ENCODE assay signal across 9 cellular contexts in genomic region chr20:34022154-34022842, GRCh38. TPM values are rescaled to one million over a fixed set of nuclear protein-coding genes. Genes with fewer than 3 reads are reported as not detected.
DNase-seq lines count a peak whose midpoint lies in the region; ATAC-seq, FAIRE-seq and TF ChIP-seq lines count a peak whose summit lies in the region.
"Had no signal": no experiment of that assay in that cellular context is flagged by ENCODE, and none has a peak within 500 bp of the region (broad histone marks: within the 10 kb centered on the region; RNA-seq: fewer than 3 reads in every experiment).

No MANE protein-coding gene starts in this region.

- BruUV-seq in K562 (replicated peaks; lab: Mats Ljungman, UMichigan), result no TSS peak

- TF ChIP-seq CTCF in D721Med (IDR thresholded peaks at IDR 0.05; ENCODE audit: insufficient read depth, missing control alignments), result peak; percentile 49
- TF ChIP-seq CTCF in GM20000 (IDR thresholded peaks at IDR 0.05; ENCODE audit: extremely low read depth, missing control alignments), result no peak
- peak; percentile 59 to 66 (median 61); a peak in 4 of 6 replicates for TF ChIP-seq CTCF in K562 (IDR thresholded peaks at IDR 0.05 in 2 of 3, conservative IDR thresholded peaks at IDR 0.05 in 1 of 3; ENCODE audit: insufficient read depth in 2 of 3, low read depth in 1 of 3, low read length in 3 of 3)
- TF ChIP-seq CTCF in osteocyte (IDR thresholded peaks at IDR 0.05), result peak; percentile 41
- no peak for TF ChIP-seq CTCF in omental fat pad (IDR thresholded peaks at IDR 0.05)

- no peaks in the 10 kb centered on the region for H3K9me3 ChIP-seq in K562 (replicated peaks; ENCODE audit: control insufficient read depth, insufficient read depth, low read depth, low read length)

- peaks cover 84% of the 10 kb centered on the region for H3K79me2 ChIP-seq in K562 (ENCODE audit: control insufficient read depth, insufficient read depth, low read length)

- no peaks in the 10 kb centered on the region for H3K9me3 Mint-ChIP-seq in osteocyte (ENCODE audit: unreplicated experiment)

- peaks cover 4 to 14% of the 10 kb centered on the region in 2 experiments; a peak in 4 of 5 replicates for H3K4me1 ChIP-seq in K562 (replicated peaks in 1 of 2; ENCODE audit: control insufficient read depth in 2 of 2, insufficient read depth in 2 of 2, low read length in 2 of 2)

- H3K9me1 ChIP-seq in K562 (ENCODE audit: control insufficient read depth, insufficient read depth, low read length), result no peaks in the 10 kb centered on the region

- TF ChIP-seq EP300 in K562 (IDR thresholded peaks at IDR 0.05; ENCODE audit: low read length), result no peak

- peaks cover 48% of the 10 kb centered on the region for H3K4me1 Mint-ChIP-seq in osteocyte (ENCODE audit: unreplicated experiment)

- no peak for TF ChIP-seq POLR2A in K562 (conservative IDR thresholded peaks at IDR 0.05)

- no peak overlapping the region for H3K4me3 ChIP-seq in K562
- H3K4me3 ChIP-seq: skin epidermis had no signal

- ATAC-seq in K562 (peak; percentile 88), omental fat pad (ENCODE audit: low FRiP score) (no peak), GM19397 (IDR thresholded peaks at IDR 0.05; ENCODE audit: unreplicated experiment) (no peak)

- no peaks in the 10 kb centered on the region for H3K27me3 ChIP-seq in K562 (ENCODE audit: control insufficient read depth in 2 of 2, insufficient read depth in 2 of 2, low read length in 2 of 2)

- CTCF ChIA-PET in K562 (lab: Yijun Ruan, JAX; ENCODE audit: low intra/inter-chr PET ratio), result no interaction called here

- in situ Hi-C loops in K562 (cut with MboI), result no loop called here

- FAIRE-seq in D721Med (lab: Jason Lieb, UNC) (no peak), K562 (lab: Jason Lieb, UNC) (peak; percentile 11)

- TF ChIP-seq RAD21 in K562 (CRISPR knock-in tag; conservative IDR thresholded peaks at IDR 0.05 in 1 of 2, IDR thresholded peaks at IDR 0.05 in 1 of 2), result peak in 1 of 2 experiments; percentile 65; a peak in 2 of 4 replicates

- no peak overlapping the region for H3K27ac ChIP-seq in K562 (ENCODE audit: extremely low read depth, low read depth, low read length)

- POLR2A ChIA-PET in K562 (lab: Yijun Ruan, JAX), result interaction anchor here (1.0 kb wide), 1 partner anchor 163 kb away, joined by 3 read pairs; no protein-coding TSS in a partner anchor

- H3K36me3 ChIP-seq in K562 (ENCODE audit: control insufficient read depth, insufficient read depth, low read length), result peaks cover 8% of the 10 kb centered on the region

- no peak overlapping the region for H3K4me3 Mint-ChIP-seq in osteocyte (ENCODE audit: unreplicated experiment)

- H3K4me2 ChIP-seq in K562 (ENCODE audit: insufficient read depth, low read length), result no peak overlapping the region

- peaks cover 31% of the 10 kb centered on the region for H4K20me1 ChIP-seq in K562 (replicated peaks; ENCODE audit: control insufficient read depth, insufficient read depth, low read length)

- WGBS in K562 (ENCODE audit: insufficient coverage, low coverage, missing lambda C conversion rate), result 67% methylated on average over 4 of the region's 4 CpGs

- peak; percentile 60 for DNase-seq in D721Med (ENCODE audit: insufficient read length, low spot score)
- DNase-seq in GM20000 (ENCODE audit: low spot score), result peak; percentile 61
- DNase-seq in NCI-H2227 (lab: John Stamatoyannopoulos, UW; ENCODE audit: unreplicated experiment), result peak; percentile 37
- peak in 2 of 4 experiments; percentile 42 to 60 for DNase-seq in K562 (ENCODE audit: extremely low read depth in 1 of 4, low spot score in 3 of 4)
- DNase-seq in osteocyte (ENCODE audit: extremely low spot score, unreplicated experiment), result no peak
- no peak for DNase-seq in activated CD4-positive, alpha-beta T cell treated with anti-CD3 and anti-CD28 coated beads, Interleukin-2, amount 50 U/mL, for 48 hours
- no peak for DNase-seq in omental fat pad (ENCODE audit: low spot score)

- intact Hi-C loops in K562 (cut with micrococcal nuclease), result loop anchor here (5.0 kb wide), 2 partner anchors 75 to 160 kb away; no protein-coding TSS in a partner anchor

- H3K27me3 Mint-ChIP-seq in osteocyte (ENCODE audit: unreplicated experiment), result no peaks in the 10 kb centered on the region

- H3K36me3 Mint-ChIP-seq in osteocyte (ENCODE audit: unreplicated experiment), result no peaks in the 10 kb centered on the region

- peak overlapping the region; percentile 58 for H3K27ac Mint-ChIP-seq in osteocyte (ENCODE audit: unreplicated experiment)

- no peak overlapping the region for H3K9ac ChIP-seq in K562 (ENCODE audit: insufficient read depth in 1 of 2, low read depth in 2 of 2, low read length in 2 of 2)

- H2AFZ ChIP-seq in K562 (ENCODE audit: low read depth, low read length), result no peak overlapping the region

TF ChIP-seq in K562, 482 proteins besides CTCF, POLR2A, EP300 and RAD21:
- TF ChIP-seq ARID1B (IDR thresholded peaks at IDR 0.05) (no peak), CC2D1A (IDR thresholded peaks at IDR 0.05) (peak; percentile 15; the same call in 1 of the 2 replicates), SPI1 (IDR thresholded peaks at IDR 0.05; ENCODE audit: borderline replicate concordance, low read depth, low read length) (0 out of 2 replicates have a peak, but pooled peaks have one; percentile 15)

RNA-seq across cellular contexts. Expression of gene RALY, which starts 28.6 kb away (rescaled TPM):
- total RNA-seq in K562 (2011; cell fraction: chromatin; rRNA removed; ENCODE audit: low replicate concordance), result 32.4 and 53.6 TPM in 2 replicates
- 34.2 and 42.0 TPM in 2 replicates for total RNA-seq in K562 (2011; cell fraction: nucleolus; rRNA removed)
- total RNA-seq in K562 (2011; cell fraction: nucleoplasm; rRNA removed), result 39.2 and 53.0 TPM in 2 replicates
- total RNA-seq in K562 (2014; rRNA removed) (120 and 130 TPM in 2 replicates), K562 (2014; rRNA removed; fragmentation: Illumina TruSeq; extraction: Trizol) (66.0 and 71.2 TPM in 2 replicates), K562 (2015; rRNA removed; fragmentation: Illumina TruSeq; extraction: Trizol) (125 and 130 TPM in 2 replicates), K562 (2021) (164 and 174 TPM in 2 replicates), osteocyte (132 and 134 TPM in 2 replicates), omental fat pad (10 to 100 TPM; 66.4 to 95.4 (median 80.5) TPM)
- polyA plus RNA-seq in K562 (2011; rRNA removed) (121 and 130 TPM in 2 replicates), K562 (2014; fragmentation: Illumina TruSeq; extraction: Trizol) (128 and 152 TPM in 2 replicates), K562 (2014; fragmentation: Nextera tagmentation; extraction: Ambion mirVana) (1 to 10 TPM in 1 of 2 experiments, under 1 TPM in 1; 0.80 to 1.2 TPM), K562 (2014; rRNA removed) (207 and 219 TPM in 2 replicates)
- 127 and 230 TPM in 2 replicates for polyA plus RNA-seq in K562 (2011; cell fraction: cytosol; rRNA removed)
- 54.0 and 67.3 TPM in 2 replicates for polyA plus RNA-seq in K562 (2011; cell fraction: nucleus; rRNA removed)
- polyA plus RNA-seq in K562 (2012), result 134 and 170 TPM in 2 replicates
- 52.4 and 62.2 TPM in 2 replicates for polyA minus RNA-seq in K562 (2011; rRNA and poly(A)+ RNA removed)
- polyA minus RNA-seq in K562 (2011; cell fraction: cytosol; rRNA and poly(A)+ RNA removed), result 67.6 and 72.6 TPM in 2 replicates
- 29.5 and 41.0 TPM in 2 replicates for polyA minus RNA-seq in K562 (2011; cell fraction: nucleus; rRNA and poly(A)+ RNA removed)

Comparison
In these comparisons a context has a peak if more than half of its experiments do, and no peak if none do; other contexts are left out.
1. DNase-seq: peak in D721Med (single experiment), GM20000 (single experiment) and NCI-H2227 (single experiment); none in osteocyte (single experiment), activated CD4-positive, alpha-beta T cell treated with anti-CD3 and anti-CD28 coated beads, Interleukin-2, amount 50 U/mL, for 48 hours (0 of 2) and omental fat pad (single experiment).
2. CTCF ChIP-seq: peak in D721Med (single experiment), K562 (3 of 3) and osteocyte (single experiment); none in GM20000 (single experiment) and omental fat pad (0 of 3).